ENCODE assay signal across 16 cellular contexts in genomic region chr4:121773873-121774272, GRCh38. TPM values are rescaled to one million over a fixed set of nuclear protein-coding genes. Genes with fewer than 3 reads are reported as not detected.
DNase-seq lines count a peak whose midpoint lies in the region; ATAC-seq and TF ChIP-seq lines count a peak whose summit lies in the region.
"Had no signal": no experiment of that assay in that cellular context is flagged by ENCODE, and none has a peak within 500 bp of the region (broad histone marks: within the 10 kb centered on the region; RNA-seq: fewer than 3 reads in every experiment).

No MANE protein-coding gene starts in this region.

- H2AK5ac ChIP-seq in trophoblast cell (ENCODE audit: low read length): no peak overlapping the region

- H3K4me3 ChIP-seq in GM23338: no peak overlapping the region
- H3K4me3 ChIP-seq in epithelial cell of esophagus (ENCODE audit: low read length): no peak overlapping the region
- H3K4me3 ChIP-seq in trophoblast cell (ENCODE audit: low read depth, low read length): no peak overlapping the region

- H3K14ac ChIP-seq in trophoblast cell (ENCODE audit: low read length): no peak overlapping the region

- H3K4me2 ChIP-seq in GM23338: no peak overlapping the region
- H3K4me2 ChIP-seq in trophoblast cell (ENCODE audit: low read length): no peak overlapping the region

- no peaks in the 10 kb centered on the region for H3K4me1 ChIP-seq in GM23338 (ENCODE audit: insufficient read depth)
- H3K4me1 ChIP-seq in trophoblast cell (ENCODE audit: control insufficient read depth in 1 of 2, insufficient read depth in 2 of 2, low read length in 2 of 2): no peaks in the 10 kb centered on the region
- H3K4me1 ChIP-seq: BE2C had no signal

- no peak overlapping the region for H4K91ac ChIP-seq in trophoblast cell (ENCODE audit: low read depth, low read length)

- H3K27me3 ChIP-seq in GM23338 (ENCODE audit: insufficient read depth) (peaks cover 7% of the 10 kb centered on the region; the same call in 1 of the 2 replicates), trophoblast cell (ENCODE audit: insufficient read depth, low read length) (no peaks in the 10 kb centered on the region)

- no peak for DNase-seq in GM23338 (ENCODE audit: low spot score)
- peak; percentile 22 for DNase-seq in NCI-H226
- peak; percentile 25 for DNase-seq in epithelial cell of esophagus (ENCODE audit: low read depth)
- no peak for DNase-seq in trophoblast cell
- DNase-seq in DMS153 treated with DMSO at 0.1 percent for 48 hours (lab: John Stamatoyannopoulos, UW; ENCODE audit: unreplicated experiment): no peak
- no peak for DNase-seq in activated naive CD4-positive, alpha-beta T cell (lab: John Stamatoyannopoulos, UW)
- DNase-seq: ACHN; BE2C; CD4-positive, alpha-beta memory T cell; DMS153; GF-D8 had no signal

- H3K79me2 ChIP-seq in GM23338 (replicated peaks; ENCODE audit: insufficient read depth): no peaks in the 10 kb centered on the region
- no peaks in the 10 kb centered on the region for H3K79me2 ChIP-seq in trophoblast cell (ENCODE audit: control insufficient read depth, insufficient read depth, low read length, poor library complexity)

- H3K27ac ChIP-seq in GM23338 (ENCODE audit: low read depth) (no peak overlapping the region), trophoblast cell (ENCODE audit: low read depth, low read length) (no peak overlapping the region)
- H3K27ac ChIP-seq: C4-2B had no signal

- H3K18ac ChIP-seq in trophoblast cell (ENCODE audit: low read length): no peak overlapping the region

- no CpG with 5 or more reads among the region's 1 CpG for WGBS in trophoblast cell (ENCODE audit: extremely low coverage, insufficient coverage, insufficient read length)

- no peak overlapping the region for H3K4ac ChIP-seq in trophoblast cell (ENCODE audit: low read depth, low read length)

- H4K12ac ChIP-seq in trophoblast cell (ENCODE audit: low read depth, low read length): no peak overlapping the region

- H3K36me3 ChIP-seq in GM23338 (ENCODE audit: insufficient read depth) (no peaks in the 10 kb centered on the region), trophoblast cell (ENCODE audit: control insufficient read depth in 1 of 2, insufficient read depth in 2 of 2, low read length in 2 of 2) (no peaks in the 10 kb centered on the region)
- H3K36me3 ChIP-seq: BE2C had no signal

- H2BK12ac ChIP-seq in trophoblast cell (ENCODE audit: low read length): no peak overlapping the region

- no peaks in the 10 kb centered on the region for H3K9me3 ChIP-seq in trophoblast cell (ENCODE audit: insufficient read depth, low read depth, low read length)
- H3K9me3 ChIP-seq: BE2C had no signal

- H3K9me2 ChIP-seq in GM23338 (ENCODE audit: insufficient read depth): no peaks in the 10 kb centered on the region

- TF ChIP-seq CTCF in GM23338 (conservative IDR thresholded peaks at IDR 0.05; ENCODE audit: low read depth in 2 of 2): no peak
- no peak for TF ChIP-seq CTCF in epithelial cell of esophagus (IDR thresholded peaks at IDR 0.05; ENCODE audit: insufficient read depth, low read depth, low read length, missing control alignments)

- no peaks in the 10 kb centered on the region for H3K79me1 ChIP-seq in trophoblast cell (ENCODE audit: low read length)

- H3K27me3 Mint-ChIP-seq in GM23338 (ENCODE audit: insufficient read depth, low read depth, poor library complexity): peaks cover 2% of the 10 kb centered on the region

- no peak overlapping the region for H4K8ac ChIP-seq in trophoblast cell (ENCODE audit: low read depth, low read length)

- no peaks in the 10 kb centered on the region for H3F3A ChIP-seq in GM23338 (replicated peaks; ENCODE audit: low read depth)

- ATAC-seq in GM23338 (peak; percentile 45), GM21360 (IDR thresholded peaks at IDR 0.05; ENCODE audit: unreplicated experiment) (no peak)
- ATAC-seq: HCT116 had no signal

- H2AFZ ChIP-seq in GM23338 (no peak overlapping the region), trophoblast cell (ENCODE audit: insufficient read depth, low read length, poor library complexity) (no peak overlapping the region)

- no peaks in the 10 kb centered on the region for H4K20me1 ChIP-seq in GM23338 (replicated peaks; ENCODE audit: insufficient read depth)

- no peak overlapping the region for H2BK5ac ChIP-seq in trophoblast cell (ENCODE audit: low read depth, low read length, poor library complexity)

- H3K9me3 Mint-ChIP-seq in GM23338: no peaks in the 10 kb centered on the region
- H3K9me3 Mint-ChIP-seq: CD4-positive, alpha-beta memory T cell had no signal

- peak overlapping the region; percentile 36 for H3K9ac ChIP-seq in trophoblast cell (ENCODE audit: low read length)

- H3K27ac Mint-ChIP-seq in GM23338: no peak overlapping the region
- H3K27ac Mint-ChIP-seq: CD4-positive, alpha-beta memory T cell had no signal

- H3K4me1 Mint-ChIP-seq in GM23338: peaks cover 15% of the 10 kb centered on the region
- H3K4me1 Mint-ChIP-seq: CD4-positive, alpha-beta memory T cell had no signal

- no peak overlapping the region for H2BK120ac ChIP-seq in trophoblast cell (ENCODE audit: insufficient read depth, low read length, poor library complexity)

- H3K23ac ChIP-seq in trophoblast cell (ENCODE audit: low read length): no peak overlapping the region

- H3K36me3 Mint-ChIP-seq in GM23338 (ENCODE audit: low read depth): no peaks in the 10 kb centered on the region
- H3K36me3 Mint-ChIP-seq: CD4-positive, alpha-beta memory T cell had no signal

- no peak overlapping the region for H3K4me3 Mint-ChIP-seq in GM23338
- H3K4me3 Mint-ChIP-seq: CD4-positive, alpha-beta memory T cell had no signal

TF ChIP-seq in GM23338, 12 proteins besides CTCF, POLR2A, EP300 and RAD21 (continues in another document):
- no peak for TF ChIP-seq POLR2AphosphoS5 (IDR thresholded peaks at IDR 0.05; ENCODE audit: low read depth)
- TF ChIP-seq ZNF462 (CRISPR knock-in tag; IDR thresholded peaks at IDR 0.05): no peak
- TF ChIP-seq EZH2phosphoT487 (IDR thresholded peaks at IDR 0.05; ENCODE audit: unreplicated experiment): no peak

RNA-seq across cellular contexts. Expression of gene SMIM43, which starts 8.9 kb away (rescaled TPM):
- total RNA-seq in GM23338 (2014; rRNA removed; shearing (Covaris generic)): 0.56 TPM in 1 of 2 replicates, not detected in the other
- polyA plus RNA-seq in GM23338 (2016; fragmentation: Nextera tagmentation; extraction: Ambion mirVana): 0.21 and 0.26 TPM in 2 replicates
- 0.40 and 0.63 TPM in 2 replicates for polyA plus RNA-seq in trophoblast cell (2013)
- total RNA-seq: A172; CD4-positive, alpha-beta memory T cell; HT-29 had no signal
- polyA plus RNA-seq: CD4-positive, alpha-beta memory T cell had no signal

RNA-seq across cellular contexts. Expression of gene EXOSC9, which starts 27.2 kb away (rescaled TPM):
- total RNA-seq in GM23338 (2014; rRNA removed; shearing (Covaris generic)): 68.8 and 71.9 TPM in 2 replicates
- polyA plus RNA-seq in GM23338 (2016; fragmentation: Nextera tagmentation; extraction: Ambion mirVana): 95.2 and 105 TPM in 2 replicates
- 30.6 and 32.4 TPM in 2 replicates for polyA plus RNA-seq in trophoblast cell (2013)

RNA-seq across cellular contexts. Expression of gene CCNA2, which starts 49.8 kb away (rescaled TPM):
- total RNA-seq in GM23338 (2014; rRNA removed; shearing (Covaris generic)): 160 and 167 TPM in 2 replicates
- 57.9 and 60.5 TPM in 2 replicates for polyA plus RNA-seq in GM23338 (2016; fragmentation: Nextera tagmentation; extraction: Ambion mirVana)
- polyA plus RNA-seq in trophoblast cell (2013): 38.5 and 42.5 TPM in 2 replicates

Comparison
In these comparisons a context has a peak if more than half of its experiments do, and no peak if none do; other contexts are left out.
1. DNase-seq: peak in NCI-H226 (single experiment) and epithelial cell of esophagus (single experiment); none in GM23338 (single experiment), trophoblast cell (0 of 2), DMS153 treated with DMSO at 0.1 percent for 48 hours (single experiment) and activated naive CD4-positive, alpha-beta T cell (0 of 4).